Comparison of ENCODE assay signal across 25 cellular contexts in genomic region chr16:11488304-11488703, GRCh38.
DNase-seq lines count a peak whose midpoint lies in the region; ATAC-seq, FAIRE-seq and TF ChIP-seq lines count a peak whose summit lies in the region.
"Had no signal": no experiment of that assay in that cellular context is flagged by ENCODE, and none has a peak within 500 bp of the region (broad histone marks: within the 10 kb centered on the region; RNA-seq: fewer than 3 reads in every experiment).

No MANE protein-coding gene starts in this region.

- no peak overlapping the region for H3K9ac ChIP-seq in neuronal stem cell (ENCODE audit: low read depth, low read length, poor library complexity)
- H3K9ac ChIP-seq: BLaER1 had no signal

- TF ChIP-seq POLR2A in A549 (IDR thresholded peaks at IDR 0.05; ENCODE audit: low read length): no peak

- FAIRE-seq in A549 (lab: Jason Lieb, UNC): no peak
- FAIRE-seq: GM12878, GM12892, GM18507, GM19239 had no signal

- no peaks in the 10 kb centered on the region for H3K27me3 ChIP-seq in neuronal stem cell (ENCODE audit: control insufficient read depth in 3 of 3, insufficient read depth in 3 of 3, low read depth in 1 of 3, low read length in 3 of 3)
- H3K27me3 ChIP-seq: BE2C, BLaER1 had no signal

- ATAC-seq in A549 (no peak), GM18517 (IDR thresholded peaks at IDR 0.05; ENCODE audit: unreplicated experiment) (no peak)
- ATAC-seq: GM12878 had no signal

- TF ChIP-seq CTCF in A549 (IDR thresholded peaks at IDR 0.05): no peak

- no peak for TF ChIP-seq EP300 in A549 (IDR thresholded peaks at IDR 0.05)

- no peaks in the 10 kb centered on the region for H3K79me1 ChIP-seq in neuronal stem cell (ENCODE audit: low read depth, low read length)

- no peak overlapping the region for H3K23ac ChIP-seq in neuronal stem cell (ENCODE audit: low read depth, low read length, poor library complexity)

- no peak overlapping the region for H3K27ac ChIP-seq in A549
- no peak overlapping the region for H3K27ac ChIP-seq in neuronal stem cell (replicated peaks; ENCODE audit: low read length)
- H3K27ac ChIP-seq: 22Rv1, BLaER1 had no signal

- H3K36me3 ChIP-seq in neuronal stem cell (replicated peaks in 1 of 2; ENCODE audit: control insufficient read depth in 2 of 2, insufficient read depth in 2 of 2, low read length in 2 of 2): no peaks in the 10 kb centered on the region
- H3K36me3 ChIP-seq: BE2C had no signal

- no peak overlapping the region for H4K8ac ChIP-seq in neuronal stem cell (ENCODE audit: low read depth, low read length)

- DNase-seq in A549 (ENCODE audit: low read depth in 1 of 2, low spot score in 1 of 2) (no peak), neuronal stem cell (ENCODE audit: low spot score) (no peak), posterior vena cava (ENCODE audit: low spot score) (peak; percentile 19), occipital lobe (lab: John Stamatoyannopoulos, UW) (no peak)
- DNase-seq: ACHN; BE2C; C1 segment of cervical spinal cord; CD4-positive, alpha-beta memory T cell; CD4-positive, CD25-positive, alpha-beta regulatory T cell; CD8-positive, alpha-beta memory T cell; COR-L47; DMS 273 treated with DMSO at 0.1 percent for 48 hours; DMS153; DMS53; DMS79; DND-41; EL; GDM1 had no signal

- peak overlapping the region; percentile 16 for H2BK5ac ChIP-seq in neuronal stem cell (ENCODE audit: low read length)

- H2BK15ac ChIP-seq in neuronal stem cell (ENCODE audit: low read length): no peak overlapping the region

- no peak overlapping the region for H2BK12ac ChIP-seq in neuronal stem cell (ENCODE audit: low read length)

- H3K14ac ChIP-seq in neuronal stem cell (ENCODE audit: low read length): no peak overlapping the region

- H3K4me2 ChIP-seq in A549 (no peak overlapping the region), neuronal stem cell (ENCODE audit: insufficient read depth, low read length, poor library complexity, severe bottlenecking) (no peak overlapping the region)
- H3K4me2 ChIP-seq: BLaER1 had no signal

- H3K4me1 ChIP-seq in A549 (no peaks in the 10 kb centered on the region), neuronal stem cell (ENCODE audit: control insufficient read depth in 2 of 2, insufficient read depth in 1 of 2, low read depth in 1 of 2, low read length in 2 of 2) (peaks cover 0 to 3% of the 10 kb centered on the region in 2 donors)
- H3K4me1 ChIP-seq: BE2C had no signal

- peaks cover 11% of the 10 kb centered on the region for H3K9me3 ChIP-seq in A549
- peaks cover 6 to 14% of the 10 kb centered on the region in 2 donors for H3K9me3 ChIP-seq in neuronal stem cell (replicated peaks in 1 of 2; ENCODE audit: control insufficient read depth in 2 of 2, insufficient read depth in 1 of 2, low read depth in 1 of 2, low read length in 2 of 2)
- H3K9me3 ChIP-seq: BE2C had no signal

- H4K91ac ChIP-seq in neuronal stem cell (ENCODE audit: low read depth, low read length, poor library complexity): no peak overlapping the region

- POLR2A ChIA-PET in A549 (lab: Yijun Ruan, JAX): no interaction called here

- no peak for TF ChIP-seq RAD21 in A549 (conservative IDR thresholded peaks at IDR 0.05 in 1 of 2, IDR thresholded peaks at IDR 0.05 in 1 of 2)

- H3K18ac ChIP-seq in neuronal stem cell (ENCODE audit: low read length): peak overlapping the region; percentile 67

- WGBS in A549 (ENCODE audit: missing lambda C conversion rate): 6% methylated on average over 2 of the region's 2 CpGs
- WGBS in neuronal stem cell (ENCODE audit: extremely low coverage in 2 of 2, insufficient read length in 2 of 2, insufficient replicate concordance in 1 of 2), 2 donors: no CpG with 5 or more reads among the region's 2 CpGs

- H2AK5ac ChIP-seq in neuronal stem cell (ENCODE audit: low read depth, low read length): no peak overlapping the region

- H3K4me3 ChIP-seq in A549 (no peak overlapping the region), neuronal stem cell (ENCODE audit: low read length in 2 of 2) (no peak overlapping the region)
- H3K4me3 ChIP-seq: BLaER1, GM12878 had no signal

- H2BK120ac ChIP-seq in neuronal stem cell (ENCODE audit: low read depth, low read length): no peak overlapping the region

- CTCF ChIA-PET in A549 (lab: Yijun Ruan, JAX): interaction anchor here (0.6 to 1.2 kb wide), 4 partner anchors 11 to 1068 kb away, joined by 3 to 4 read pairs (median 3); no protein-coding TSS in a partner anchor

- intact Hi-C loops in posterior vena cava (cut with DNase I): no loop called here

- no peak overlapping the region for H3K4ac ChIP-seq in neuronal stem cell (ENCODE audit: low read length)

- no peak overlapping the region for H2AFZ ChIP-seq in neuronal stem cell (ENCODE audit: low read length)

TF ChIP-seq in A549, 52 proteins besides CTCF, POLR2A, EP300 and RAD21:
- TF ChIP-seq MAZ (IDR thresholded peaks at IDR 0.05; ENCODE audit: borderline replicate concordance, low read depth, low read length) (no peak), PHF8 (IDR thresholded peaks at IDR 0.05; ENCODE audit: borderline replicate concordance, low read depth) (no peak), FOSL2 (IDR thresholded peaks at IDR 0.05) (no peak), FOSL2 (CRISPR knock-in tag; IDR thresholded peaks at IDR 0.05) (0 out of 2 replicates have a peak, but pooled peaks have one; percentile 7), ZFP36 (IDR thresholded peaks at IDR 0.05; ENCODE audit: borderline replicate concordance, partially characterized antibody) (no peak), ZNF302 (CRISPR knock-in tag; IDR thresholded peaks at IDR 0.05) (no peak), REST (IDR thresholded peaks at IDR 0.05) (no peak)
